23 cellular contexts compared by ENCODE assay signal in genomic region chr3:124514681-124515080, GRCh38.
DNase-seq lines count a peak whose midpoint lies in the region; ATAC-seq and TF ChIP-seq lines count a peak whose summit lies in the region.
"Had no signal": no experiment of that assay in that cellular context is flagged by ENCODE, and none has a peak within 500 bp of the region (broad histone marks: within the 10 kb centered on the region; RNA-seq: fewer than 3 reads in every experiment).

No MANE protein-coding gene starts in this region.

- in situ Hi-C loops in Caki2 (cut with HindIII; ENCODE audit: low pct_unique_long_range_greater_than_20kb, low sequenced_read_pairs): no loop called here

- peak; percentile 63 for ATAC-seq in SK-N-SH treated with all-trans-retinoic acid at 6 μM for 48 hours
- ATAC-seq in activated CD4-positive, CD25-positive, alpha-beta regulatory T cell treated with anti-CD3 and anti-CD28 coated beads, Interleukin-2, amount 50 U/mL, for 24 hours: no peak
- no peak for ATAC-seq in Right ventricle myocardium superior (ENCODE audit: poor library complexity)
- ATAC-seq: A549; heart right ventricle; left colon; stimulated activated naive B cell treated with anti-CD40 and anti-IgM and Interleukin-4, amounts not matched to agents 10 μg/mL and 1 μg/mL and 100 μg/mL, for 72 hours had no signal

- DNase-seq in Caki2 (ENCODE audit: low read depth) (peak; percentile 53), fibroblast of peridontal ligament (ENCODE audit: extremely low read depth) (peak; percentile 24), pons (ENCODE audit: low spot score) (peak; percentile 84), amniotic stem cell (lab: John Stamatoyannopoulos, UW) (no peak), HCEC 1CT (no peak), Right ventricle myocardium superior (no peak)
- DNase-seq: activated CD4-positive, alpha-beta T cell treated with anti-CD3 and anti-CD28 coated beads for 4 hours; activated effector memory CD4-positive, alpha-beta T cell treated with Interleukin-2 at 50 U/mL for 16 hours; activated naive CD8-positive, alpha-beta T cell treated with anti-CD3 and anti-CD28 coated beads for 36 hours; BE2C; DND-41; heart right ventricle; KG1; left colon; NCI-H1417 treated with DMSO at 0.1 percent for 48 hours; NCI-H345; NCI-H82; sigmoid colon; stimulated activated CD4-positive, alpha-beta T cell treated with anti-CD3 and anti-CD28 coated beads, Interleukin-4, amount 100 ng/mL, for 4 hours; stimulated activated naive B cell treated with anti-CD40 and anti-IgM and Interleukin-4, amounts not matched to agents 10 μg/mL and 1 μg/mL and 100 μg/mL, for 72 hours had no signal

- intact Hi-C loops in Right ventricle myocardium superior (cut with DNase I): no loop called here

TF ChIP-seq in SK-N-SH treated with all-trans-retinoic acid at 6 μM for 48 hours, 23 proteins besides CTCF, POLR2A, EP300 and RAD21:
- no peak for TF ChIP-seq ZFP3 (CRISPR knock-in tag; IDR thresholded peaks at IDR 0.05)
- TF ChIP-seq SNAI2 (CRISPR knock-in tag; IDR thresholded peaks at IDR 0.05): no peak
- TF ChIP-seq TSHZ2 (CRISPR knock-in tag; IDR thresholded peaks at IDR 0.05): no peak
- TF ChIP-seq RARB (CRISPR knock-in tag; IDR thresholded peaks at IDR 0.05): no peak
- TF ChIP-seq BACH2 (CRISPR knock-in tag; IDR thresholded peaks at IDR 0.05; ENCODE audit: borderline replicate concordance): no peak
- TF ChIP-seq ZNF565 (CRISPR knock-in tag; conservative IDR thresholded peaks at IDR 0.05; ENCODE audit: low read depth): no peak
- no peak for TF ChIP-seq CSDC2 (CRISPR knock-in tag; IDR thresholded peaks at IDR 0.05)
- TF ChIP-seq TCF4 (CRISPR knock-in tag; IDR thresholded peaks at IDR 0.05; ENCODE audit: borderline replicate concordance): no peak
- TF ChIP-seq PPARA (CRISPR knock-in tag; IDR thresholded peaks at IDR 0.05; ENCODE audit: borderline replicate concordance): no peak
- TF ChIP-seq ZNF70 (CRISPR knock-in tag; IDR thresholded peaks at IDR 0.05): no peak
- TF ChIP-seq ESRRG (CRISPR knock-in tag; IDR thresholded peaks at IDR 0.05): no peak
- TF ChIP-seq POU6F1 (CRISPR knock-in tag; IDR thresholded peaks at IDR 0.05; ENCODE audit: borderline replicate concordance, low read depth): no peak
- TF ChIP-seq ZNF8 (CRISPR knock-in tag; IDR thresholded peaks at IDR 0.05): no peak
- TF ChIP-seq GLIS3 (CRISPR knock-in tag; IDR thresholded peaks at IDR 0.05): no peak
- TF ChIP-seq TOX (CRISPR knock-in tag; IDR thresholded peaks at IDR 0.05; ENCODE audit: borderline replicate concordance): no peak
- no peak for TF ChIP-seq PATZ1 (CRISPR knock-in tag; IDR thresholded peaks at IDR 0.05; ENCODE audit: borderline replicate concordance)
- no peak for TF ChIP-seq CSRNP3 (CRISPR knock-in tag; IDR thresholded peaks at IDR 0.05)
- TF ChIP-seq CREB5 (CRISPR knock-in tag; IDR thresholded peaks at IDR 0.05; ENCODE audit: low read depth): no peak

Comparison
In these comparisons a context has a peak if more than half of its experiments do, and no peak if none do; other contexts are left out.
1. DNase-seq: peak in Caki2 (single experiment), fibroblast of peridontal ligament (single experiment) and pons (single experiment); none in amniotic stem cell (single experiment), HCEC 1CT (single experiment) and Right ventricle myocardium superior (single experiment).